Comparison of ENCODE assay signal across 31 cellular contexts in the genomic region with DNA sequence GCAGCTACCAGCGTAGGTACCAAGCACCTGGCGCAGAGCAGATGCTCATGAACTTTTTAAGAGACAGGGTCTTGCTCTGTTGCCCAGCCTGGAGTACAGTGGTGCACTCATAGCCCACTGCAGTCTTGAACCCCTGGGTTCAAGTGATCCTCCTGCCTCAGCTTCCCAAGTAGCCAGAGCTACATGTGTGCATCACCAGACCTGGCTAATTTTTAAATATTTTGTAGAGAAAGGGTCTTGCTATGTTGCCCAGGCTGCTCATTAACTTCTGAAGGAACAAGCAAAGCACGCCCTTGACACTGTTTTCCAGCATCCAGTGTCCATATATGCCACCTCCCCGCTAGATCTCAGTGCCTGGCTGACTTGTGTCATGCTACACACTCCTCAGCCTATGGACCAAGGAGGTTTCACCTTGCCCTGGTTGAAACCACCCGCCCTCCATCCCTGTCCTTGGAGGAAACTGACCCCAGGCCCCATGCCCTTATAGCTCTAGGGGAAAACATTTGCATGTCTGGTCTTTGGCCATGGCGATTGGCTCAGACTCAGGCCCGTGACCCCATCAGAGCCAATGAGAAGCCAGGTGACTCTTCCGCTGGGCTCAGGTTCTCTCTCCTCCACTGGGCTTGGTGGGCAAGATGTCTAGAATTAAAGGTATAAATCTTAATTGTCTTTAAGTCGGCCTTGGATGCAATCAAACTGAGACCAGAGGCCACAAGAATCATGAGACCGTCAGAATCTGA. TPM values are rescaled to one million over a fixed set of nuclear protein-coding genes. Genes with fewer than 3 reads are reported as not detected.
"Had no signal": no experiment of that assay in that cellular context is flagged by ENCODE, and none has a peak within 500 bp of the region (broad histone marks: within the 10 kb centered on the region; RNA-seq: fewer than 3 reads in every experiment).

No MANE protein-coding gene starts in this region.

- DNase-seq: activated CD4-positive, alpha-beta T cell treated with anti-CD3 and anti-CD28 coated beads, Interleukin-2, amount 10 ng/mL, durations not matched to agents 7 days and 5 days; activated CD4-positive, CD25-positive, alpha-beta regulatory T cell treated with anti-CD3 and anti-CD28 coated beads, Interleukin-2, amount 50 U/mL, for 72 hours; activated CD8-positive, alpha-beta memory T cell treated with anti-CD3 and anti-CD28 coated beads, Interleukin-2, amount 10 ng/mL, durations not matched to agents 7 days and 5 days; activated CD8-positive, alpha-beta T cell treated with anti-CD3 and anti-CD28 coated beads for 36 hours; activated gamma-delta T cell treated with Interleukin-2 at 50 U/mL for 16 hours; anterior cingulate cortex; central memory CD4-positive, alpha-beta T cell; dermis blood vessel endothelial cell; effector CD8-positive, alpha-beta T cell; erythroblast; foreskin keratinocyte; hypothalamus; lower lobe of right lung; mesendoderm; mucosa of descending colon; retina; stimulated activated CD4-positive, alpha-beta T cell treated with anti-CD3 and anti-CD28 coated beads, Interleukin-1b, Interleukin-23, amount 100 ng/mL, for 48 hours; stimulated activated naive CD8-positive, alpha-beta T cell treated with anti-CD3 and anti-CD28 coated beads, Interleukin-15, amount 100 ng/mL, for 72 hours; T-helper 2 cell had no signal

- H3K27me3 Mint-ChIP-seq: activated CD4-positive, alpha-beta T cell treated with anti-CD3 and anti-CD28 coated beads, Interleukin-2, amount 10 ng/mL, durations not matched to agents 7 days and 5 days; activated CD8-positive, alpha-beta memory T cell treated with anti-CD3 and anti-CD28 coated beads, Interleukin-2, amount 10 ng/mL, durations not matched to agents 7 days and 5 days; activated CD8-positive, alpha-beta T cell treated with anti-CD3 and anti-CD28 coated beads for 36 hours; activated naive CD4-positive, alpha-beta T cell treated with anti-CD3 and anti-CD28 coated beads, Interleukin-2, amount 50 U/mL, for 24 hours; progenitor cell of endocrine pancreas; stimulated activated naive CD8-positive, alpha-beta T cell treated with anti-CD3 and anti-CD28 coated beads, Interleukin-15, amount 100 ng/mL, for 72 hours had no signal

- H3K27ac ChIP-seq: foreskin keratinocyte, lower lobe of right lung, skin epidermis, tibial nerve, VCaP had no signal

- FAIRE-seq: islet of Langerhans, urothelium cell line had no signal

- H3K27ac Mint-ChIP-seq: activated CD4-positive, alpha-beta T cell treated with anti-CD3 and anti-CD28 coated beads, Interleukin-2, amount 10 ng/mL, durations not matched to agents 7 days and 5 days; activated CD8-positive, alpha-beta memory T cell treated with anti-CD3 and anti-CD28 coated beads, Interleukin-2, amount 10 ng/mL, durations not matched to agents 7 days and 5 days; activated CD8-positive, alpha-beta T cell treated with anti-CD3 and anti-CD28 coated beads for 36 hours; activated naive CD4-positive, alpha-beta T cell treated with anti-CD3 and anti-CD28 coated beads, Interleukin-2, amount 50 U/mL, for 24 hours; brain; progenitor cell of endocrine pancreas; stimulated activated effector memory CD8-positive, alpha-beta T cell treated with anti-CD3 and anti-CD28 coated beads, Interleukin-12 subunit alpha, Interleukin-12 subunit beta, amount 100 ng/mL, for 72 hours; stimulated activated naive CD8-positive, alpha-beta T cell treated with anti-CD3 and anti-CD28 coated beads, Interleukin-15, amount 100 ng/mL, for 72 hours had no signal

- H3K4me3 Mint-ChIP-seq: activated CD4-positive, alpha-beta T cell treated with anti-CD3 and anti-CD28 coated beads, Interleukin-2, amount 10 ng/mL, durations not matched to agents 7 days and 5 days; activated CD8-positive, alpha-beta memory T cell treated with anti-CD3 and anti-CD28 coated beads, Interleukin-2, amount 10 ng/mL, durations not matched to agents 7 days and 5 days; activated CD8-positive, alpha-beta T cell treated with anti-CD3 and anti-CD28 coated beads for 36 hours; activated naive CD4-positive, alpha-beta T cell treated with anti-CD3 and anti-CD28 coated beads, Interleukin-2, amount 50 U/mL, for 24 hours; brain; neural crest cell; stimulated activated effector memory CD8-positive, alpha-beta T cell treated with anti-CD3 and anti-CD28 coated beads, Interleukin-12 subunit alpha, Interleukin-12 subunit beta, amount 100 ng/mL, for 72 hours; stimulated activated naive CD8-positive, alpha-beta T cell treated with anti-CD3 and anti-CD28 coated beads, Interleukin-15, amount 100 ng/mL, for 72 hours had no signal

- ATAC-seq: activated CD8-positive, alpha-beta memory T cell treated with anti-CD3 and anti-CD28 coated beads, Interleukin-2, amount 10 ng/mL, durations not matched to agents 7 days and 5 days; activated CD8-positive, alpha-beta T cell treated with anti-CD3 and anti-CD28 coated beads for 36 hours; foreskin keratinocyte; lower lobe of right lung; mucosa of descending colon; stimulated activated effector memory CD8-positive, alpha-beta T cell treated with anti-CD3 and anti-CD28 coated beads, Interleukin-12 subunit alpha, Interleukin-12 subunit beta, amount 100 ng/mL, for 72 hours; stimulated activated naive CD8-positive, alpha-beta T cell treated with anti-CD3 and anti-CD28 coated beads, Interleukin-15, amount 100 ng/mL, for 72 hours had no signal

- H3K9me3 ChIP-seq: lower lobe of right lung, mucosa of descending colon, tibial nerve had no signal

- H3K27me3 ChIP-seq: foreskin keratinocyte, tibial nerve had no signal

- H3K36me3 ChIP-seq: lower lobe of right lung, tibial nerve had no signal

- H3K9me3 Mint-ChIP-seq: activated CD4-positive, alpha-beta T cell treated with anti-CD3 and anti-CD28 coated beads, Interleukin-2, amount 10 ng/mL, durations not matched to agents 7 days and 5 days; activated CD8-positive, alpha-beta T cell treated with anti-CD3 and anti-CD28 coated beads for 36 hours; activated naive CD4-positive, alpha-beta T cell treated with anti-CD3 and anti-CD28 coated beads, Interleukin-2, amount 50 U/mL, for 24 hours; brain; neural crest cell; stimulated activated effector memory CD8-positive, alpha-beta T cell treated with anti-CD3 and anti-CD28 coated beads, Interleukin-12 subunit alpha, Interleukin-12 subunit beta, amount 100 ng/mL, for 72 hours; stimulated activated naive CD8-positive, alpha-beta T cell treated with anti-CD3 and anti-CD28 coated beads, Interleukin-15, amount 100 ng/mL, for 72 hours had no signal

- H3K4me3 ChIP-seq: lower lobe of right lung, mucosa of descending colon, skin epidermis, tibial nerve had no signal

- H3K36me3 Mint-ChIP-seq: activated naive CD4-positive, alpha-beta T cell treated with anti-CD3 and anti-CD28 coated beads, Interleukin-2, amount 50 U/mL, for 24 hours; brain; stimulated activated effector memory CD8-positive, alpha-beta T cell treated with anti-CD3 and anti-CD28 coated beads, Interleukin-12 subunit alpha, Interleukin-12 subunit beta, amount 100 ng/mL, for 72 hours had no signal

- H3K4me1 ChIP-seq: foreskin keratinocyte, lower lobe of right lung, tibial nerve had no signal

RNA-seq across cellular contexts. Expression of gene TESC, which starts 26.3 kb away (rescaled TPM):
- total RNA-seq: fibroblast of lung, foreskin keratinocyte, osteoblast had no signal
- polyA plus RNA-seq: fibroblast of lung had no signal
